ENCODE assay signal across 1 cellular context in the genomic region with DNA sequence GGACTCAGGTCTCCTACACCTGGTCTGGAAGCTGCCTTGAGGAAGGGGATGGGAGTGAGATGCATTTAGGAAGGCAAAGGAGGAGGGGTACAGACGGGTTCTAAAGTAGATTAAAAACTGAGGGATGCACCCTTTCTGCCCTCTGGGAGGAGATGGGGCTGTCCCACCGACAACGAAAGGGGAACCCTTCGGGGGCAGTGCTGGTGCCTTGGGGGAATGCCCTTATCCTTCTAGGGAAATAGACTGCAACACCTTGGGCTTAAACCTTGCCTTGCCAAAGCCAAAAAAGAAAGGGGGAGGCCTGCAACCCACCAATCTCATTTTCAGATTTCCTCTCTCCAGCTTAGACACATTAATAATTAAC.
TF ChIP-seq lines count a peak whose summit lies in the region.

No MANE protein-coding gene starts in this region.

TF ChIP-seq in SK-N-SH treated with all-trans-retinoic acid at 6 μM for 48 hours, 23 proteins besides CTCF, POLR2A, EP300 and RAD21 (continued from another document):
- no peak for TF ChIP-seq CSDC2 (CRISPR knock-in tag; IDR thresholded peaks at IDR 0.05)
- TF ChIP-seq ZFP3 (CRISPR knock-in tag; IDR thresholded peaks at IDR 0.05) = no peak
- no peak for TF ChIP-seq ZNF565 (CRISPR knock-in tag; conservative IDR thresholded peaks at IDR 0.05; ENCODE audit: low read depth)
